ENCODE assay signal across 1 cellular context in the genomic region with DNA sequence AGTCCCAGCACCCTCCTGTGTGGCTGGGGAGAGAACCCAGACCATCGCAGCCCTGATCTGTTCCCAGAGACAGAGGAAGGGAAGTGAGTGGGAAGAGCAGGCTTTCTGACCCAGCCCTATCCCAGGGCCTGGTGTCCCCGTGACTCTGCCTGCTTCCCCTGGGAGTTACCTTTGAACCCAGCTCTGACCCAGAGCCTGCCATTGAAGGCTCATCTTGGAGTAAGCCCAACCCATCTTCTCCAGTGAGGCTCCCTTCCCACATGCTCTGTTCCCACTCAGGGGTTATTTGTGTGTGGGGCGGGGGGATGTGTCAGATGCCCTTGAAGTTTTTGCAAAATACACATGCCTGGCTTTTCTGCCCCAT.
TF ChIP-seq lines count a peak whose summit lies in the region.

No MANE protein-coding gene starts in this region.

TF ChIP-seq in GM23338, 12 proteins besides CTCF, POLR2A, EP300 and RAD21 (continued from another document):
- TF ChIP-seq, protein P1, sequence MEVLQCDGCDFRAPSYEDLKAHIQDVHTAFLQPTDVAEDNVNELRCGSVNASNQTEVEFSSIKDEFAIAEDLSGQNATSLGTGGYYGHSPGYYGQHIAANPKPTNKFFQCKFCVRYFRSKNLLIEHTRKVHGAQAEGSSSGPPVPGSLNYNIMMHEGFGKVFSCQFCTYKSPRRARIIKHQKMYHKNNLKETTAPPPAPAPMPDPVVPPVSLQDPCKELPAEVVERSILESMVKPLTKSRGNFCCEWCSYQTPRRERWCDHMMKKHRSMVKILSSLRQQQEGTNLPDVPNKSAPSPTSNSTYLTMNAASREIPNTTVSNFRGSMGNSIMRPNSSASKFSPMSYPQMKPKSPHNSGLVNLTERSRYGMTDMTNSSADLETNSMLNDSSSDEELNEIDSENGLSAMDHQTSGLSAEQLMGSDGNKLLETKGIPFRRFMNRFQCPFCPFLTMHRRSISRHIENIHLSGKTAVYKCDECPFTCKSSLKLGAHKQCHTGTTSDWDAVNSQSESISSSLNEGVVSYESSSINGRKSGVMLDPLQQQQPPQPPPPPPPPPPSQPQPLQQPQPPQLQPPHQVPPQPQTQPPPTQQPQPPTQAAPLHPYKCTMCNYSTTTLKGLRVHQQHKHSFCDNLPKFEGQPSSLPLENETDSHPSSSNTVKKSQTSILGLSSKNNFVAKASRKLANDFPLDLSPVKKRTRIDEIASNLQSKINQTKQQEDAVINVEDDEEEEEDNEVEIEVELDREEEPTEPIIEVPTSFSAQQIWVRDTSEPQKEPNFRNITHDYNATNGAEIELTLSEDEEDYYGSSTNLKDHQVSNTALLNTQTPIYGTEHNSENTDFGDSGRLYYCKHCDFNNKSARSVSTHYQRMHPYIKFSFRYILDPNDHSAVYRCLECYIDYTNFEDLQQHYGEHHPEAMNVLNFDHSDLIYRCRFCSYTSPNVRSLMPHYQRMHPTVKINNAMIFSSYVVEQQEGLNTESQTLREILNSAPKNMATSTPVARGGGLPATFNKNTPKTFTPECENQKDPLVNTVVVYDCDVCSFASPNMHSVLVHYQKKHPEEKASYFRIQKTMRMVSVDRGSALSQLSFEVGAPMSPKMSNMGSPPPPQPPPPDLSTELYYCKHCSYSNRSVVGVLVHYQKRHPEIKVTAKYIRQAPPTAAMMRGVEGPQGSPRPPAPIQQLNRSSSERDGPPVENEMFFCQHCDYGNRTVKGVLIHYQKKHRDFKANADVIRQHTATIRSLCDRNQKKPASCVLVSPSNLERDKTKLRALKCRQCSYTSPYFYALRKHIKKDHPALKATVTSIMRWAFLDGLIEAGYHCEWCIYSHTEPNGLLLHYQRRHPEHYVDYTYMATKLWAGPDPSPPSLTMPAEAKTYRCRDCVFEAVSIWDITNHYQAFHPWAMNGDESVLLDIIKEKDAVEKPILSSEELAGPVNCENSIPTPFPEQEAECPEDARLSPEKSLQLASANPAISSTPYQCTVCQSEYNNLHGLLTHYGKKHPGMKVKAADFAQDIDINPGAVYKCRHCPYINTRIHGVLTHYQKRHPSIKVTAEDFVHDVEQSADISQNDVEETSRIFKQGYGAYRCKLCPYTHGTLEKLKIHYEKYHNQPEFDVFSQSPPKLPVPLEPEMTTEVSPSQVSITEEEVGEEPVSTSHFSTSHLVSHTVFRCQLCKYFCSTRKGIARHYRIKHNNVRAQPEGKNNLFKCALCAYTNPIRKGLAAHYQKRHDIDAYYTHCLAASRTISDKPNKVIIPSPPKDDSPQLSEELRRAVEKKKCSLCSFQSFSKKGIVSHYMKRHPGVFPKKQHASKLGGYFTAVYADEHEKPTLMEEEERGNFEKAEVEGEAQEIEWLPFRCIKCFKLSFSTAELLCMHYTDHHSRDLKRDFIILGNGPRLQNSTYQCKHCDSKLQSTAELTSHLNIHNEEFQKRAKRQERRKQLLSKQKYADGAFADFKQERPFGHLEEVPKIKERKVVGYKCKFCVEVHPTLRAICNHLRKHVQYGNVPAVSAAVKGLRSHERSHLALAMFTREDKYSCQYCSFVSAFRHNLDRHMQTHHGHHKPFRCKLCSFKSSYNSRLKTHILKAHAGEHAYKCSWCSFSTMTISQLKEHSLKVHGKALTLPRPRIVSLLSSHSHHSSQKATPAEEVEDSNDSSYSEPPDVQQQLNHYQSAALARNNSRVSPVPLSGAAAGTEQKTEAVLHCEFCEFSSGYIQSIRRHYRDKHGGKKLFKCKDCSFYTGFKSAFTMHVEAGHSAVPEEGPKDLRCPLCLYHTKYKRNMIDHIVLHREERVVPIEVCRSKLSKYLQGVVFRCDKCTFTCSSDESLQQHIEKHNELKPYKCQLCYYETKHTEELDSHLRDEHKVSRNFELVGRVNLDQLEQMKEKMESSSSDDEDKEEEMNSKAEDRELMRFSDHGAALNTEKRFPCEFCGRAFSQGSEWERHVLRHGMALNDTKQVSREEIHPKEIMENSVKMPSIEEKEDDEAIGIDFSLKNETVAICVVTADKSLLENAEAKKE (CRISPR knock-in tag; IDR thresholded peaks at IDR 0.05) = no peak
- no peak for TF ChIP-seq STAT1 (IDR thresholded peaks at IDR 0.05; ENCODE audit: unreplicated experiment)
- TF ChIP-seq, protein P2, sequence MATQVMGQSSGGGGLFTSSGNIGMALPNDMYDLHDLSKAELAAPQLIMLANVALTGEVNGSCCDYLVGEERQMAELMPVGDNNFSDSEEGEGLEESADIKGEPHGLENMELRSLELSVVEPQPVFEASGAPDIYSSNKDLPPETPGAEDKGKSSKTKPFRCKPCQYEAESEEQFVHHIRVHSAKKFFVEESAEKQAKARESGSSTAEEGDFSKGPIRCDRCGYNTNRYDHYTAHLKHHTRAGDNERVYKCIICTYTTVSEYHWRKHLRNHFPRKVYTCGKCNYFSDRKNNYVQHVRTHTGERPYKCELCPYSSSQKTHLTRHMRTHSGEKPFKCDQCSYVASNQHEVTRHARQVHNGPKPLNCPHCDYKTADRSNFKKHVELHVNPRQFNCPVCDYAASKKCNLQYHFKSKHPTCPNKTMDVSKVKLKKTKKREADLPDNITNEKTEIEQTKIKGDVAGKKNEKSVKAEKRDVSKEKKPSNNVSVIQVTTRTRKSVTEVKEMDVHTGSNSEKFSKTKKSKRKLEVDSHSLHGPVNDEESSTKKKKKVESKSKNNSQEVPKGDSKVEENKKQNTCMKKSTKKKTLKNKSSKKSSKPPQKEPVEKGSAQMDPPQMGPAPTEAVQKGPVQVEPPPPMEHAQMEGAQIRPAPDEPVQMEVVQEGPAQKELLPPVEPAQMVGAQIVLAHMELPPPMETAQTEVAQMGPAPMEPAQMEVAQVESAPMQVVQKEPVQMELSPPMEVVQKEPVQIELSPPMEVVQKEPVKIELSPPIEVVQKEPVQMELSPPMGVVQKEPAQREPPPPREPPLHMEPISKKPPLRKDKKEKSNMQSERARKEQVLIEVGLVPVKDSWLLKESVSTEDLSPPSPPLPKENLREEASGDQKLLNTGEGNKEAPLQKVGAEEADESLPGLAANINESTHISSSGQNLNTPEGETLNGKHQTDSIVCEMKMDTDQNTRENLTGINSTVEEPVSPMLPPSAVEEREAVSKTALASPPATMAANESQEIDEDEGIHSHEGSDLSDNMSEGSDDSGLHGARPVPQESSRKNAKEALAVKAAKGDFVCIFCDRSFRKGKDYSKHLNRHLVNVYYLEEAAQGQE (IDR thresholded peaks at IDR 0.05; ENCODE audit: unreplicated experiment) = no peak
